In the genomic region with DNA sequence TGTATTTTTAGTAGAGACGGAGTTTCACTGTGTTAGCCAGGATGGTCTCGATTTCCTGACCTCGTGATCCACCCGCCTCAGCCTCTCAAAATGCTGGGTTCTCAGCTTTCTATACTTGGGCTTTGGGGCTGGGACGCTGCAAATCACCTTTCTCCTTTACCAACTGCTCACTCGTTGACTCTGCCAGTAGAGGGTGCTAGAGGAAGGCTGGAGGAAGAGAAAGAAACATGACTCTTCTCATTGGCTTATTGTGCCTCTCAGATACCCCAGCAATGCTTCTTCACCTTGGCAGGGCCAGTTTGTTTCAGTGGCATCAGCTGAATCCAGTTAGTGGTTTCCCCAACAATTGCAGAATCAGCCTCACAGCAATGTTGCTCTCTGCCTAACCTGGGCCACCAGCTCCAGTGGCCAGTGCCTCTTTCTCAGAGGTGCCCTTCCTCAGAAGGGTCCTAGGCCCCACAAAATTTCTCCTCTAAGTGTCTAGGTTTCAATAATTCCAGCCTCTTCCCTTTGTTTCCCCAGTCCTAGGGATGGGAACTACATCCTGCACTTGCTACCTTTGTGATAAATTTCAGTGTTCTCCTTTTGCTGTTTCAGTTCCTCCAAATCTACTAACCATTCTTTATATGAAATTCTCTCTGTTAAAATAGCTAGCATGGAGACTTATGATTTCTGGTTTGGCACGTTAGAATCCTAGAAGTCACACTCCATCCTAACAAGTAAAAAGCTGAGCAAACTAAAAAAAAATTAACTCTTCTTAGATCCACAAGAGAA, we compare ENCODE assay signal across 8 cellular contexts.
DNase-seq lines count a peak whose midpoint lies in the region; ATAC-seq, FAIRE-seq and TF ChIP-seq lines count a peak whose summit lies in the region.

No MANE protein-coding gene starts in this region.

- peaks cover 19 to 67% (median 30%) of the 10 kb centered on the region in 5 donors for H3K27me3 Mint-ChIP-seq in naive thymus-derived CD8-positive, alpha-beta T cell

- H3K4me1 ChIP-seq in GM12878 (ENCODE audit: control insufficient read depth, insufficient read depth, low read length) (no peaks in the 10 kb centered on the region), liver (ENCODE audit: control insufficient read depth in 4 of 4, insufficient read depth in 4 of 4, low read length in 3 of 4) (no peaks in the 10 kb centered on the region)

- no peaks in the 10 kb centered on the region for H4K20me1 ChIP-seq in GM12878 (ENCODE audit: control insufficient read depth, insufficient read depth)

- SMC1A ChIA-PET in GM12878 (lab: Charles Lee; ENCODE audit: uncharacterized antibody, unreplicated experiment): interaction anchor here (0.7 to 1.5 kb wide), 7 partner anchors 261 to 583 kb away, joined by 3 to 7 read pairs (median 4); no protein-coding TSS in a partner anchor

- H3K79me2 ChIP-seq in GM12878 (ENCODE audit: control insufficient read depth, insufficient read depth, low read length): no peaks in the 10 kb centered on the region

- intact Hi-C loops in GM12878 (cut with micrococcal nuclease; ENCODE audit: unreplicated experiment): loop anchor here (5.0 to 10.0 kb wide), 3 partner anchors 183 to 580 kb away; no protein-coding TSS in a partner anchor

- no peak overlapping the region for H2AFZ ChIP-seq in GM12878 (ENCODE audit: control insufficient read depth, low read depth, low read length)

- BruUV-seq in GM12878 (replicated peaks; lab: Mats Ljungman, UMichigan): no TSS peak

- POLR2A ChIA-PET in GM12878 (lab: Charles Lee): interaction anchor here (0.7 kb wide), 1 partner anchor 757 kb away, joined by 3 read pairs; no protein-coding TSS in a partner anchor
- POLR2A ChIA-PET in naive thymus-derived CD8-positive, alpha-beta T cell (lab: Charles Lee): no interaction called here

- DNase-seq in DMS153 (lab: John Stamatoyannopoulos, UW) (peak; percentile 3), NCI-H774 (lab: John Stamatoyannopoulos, UW) (peak; percentile 74), GM12878 (ENCODE audit: low read depth, low spot score) (peak; percentile 4)
- DNase-seq in naive thymus-derived CD8-positive, alpha-beta T cell: no peak
- no peak for DNase-seq in stimulated activated naive CD4-positive, alpha-beta T cell treated with Interleukin-2 at 50 U/mL for 16 hours (lab: John Stamatoyannopoulos, UW)

- H3K27me3 ChIP-seq in GM12878 (replicated peaks in 1 of 2; ENCODE audit: control insufficient read depth in 2 of 2, insufficient read depth in 2 of 2, low read length in 1 of 2): no peaks in the 10 kb centered on the region; a peak in 2 of 4 replicates
- no peaks in the 10 kb centered on the region for H3K27me3 ChIP-seq in liver (ENCODE audit: control insufficient read depth in 4 of 4, insufficient read depth in 4 of 4, low read length in 3 of 4)

- H3K9ac ChIP-seq in GM12878 (ENCODE audit: control insufficient read depth, insufficient read depth, low read length) (no peak overlapping the region), liver (ENCODE audit: low read depth in 1 of 2, low read length in 2 of 2) (no peak overlapping the region)

- CTCF ChIA-PET in GM12878 (lab: Yijun Ruan, JAX): interaction anchor here (0.7 to 2.2 kb wide), 17 partner anchors 9 to 979 kb away, joined by 3 to 17 read pairs (median 3); no protein-coding TSS in a partner anchor

- peaks cover 0 to 32% (median 8%) of the 10 kb centered on the region in 9 donors for H3K9me3 Mint-ChIP-seq in naive thymus-derived CD8-positive, alpha-beta T cell

- ATAC-seq in GM18909 (IDR thresholded peaks at IDR 0.05; ENCODE audit: poor library complexity, unreplicated experiment) (peak; percentile 85), HG03565 (IDR thresholded peaks at IDR 0.05; ENCODE audit: unreplicated experiment) (peak; percentile 63), GM12878 (peak; percentile 96)
- ATAC-seq in naive thymus-derived CD8-positive, alpha-beta T cell: no peak

- no peaks in the 10 kb centered on the region for H3K4me1 Mint-ChIP-seq in naive thymus-derived CD8-positive, alpha-beta T cell

- in situ Hi-C loops in GM12878 (cut with MboI): no loop called here

- WGBS in GM12878 (ENCODE audit: insufficient coverage, insufficient replicate concordance, low lambda C conversion rate, missing lambda C conversion rate): 4% methylated on average over 7 of the region's 7 CpGs
- 30% methylated on average over 7 of the region's 7 CpGs for WGBS in liver

- RAD21 ChIA-PET in GM12878 (lab: Charles Lee; ENCODE audit: unreplicated experiment): interaction anchor here (0.7 to 1.5 kb wide), 7 partner anchors 27 to 586 kb away, joined by 3 to 6 read pairs (median 3); no protein-coding TSS in a partner anchor

- H3K27ac Mint-ChIP-seq in naive thymus-derived CD8-positive, alpha-beta T cell: no peak overlapping the region

- TF ChIP-seq RAD21 in GM12878 (IDR thresholded peaks at IDR 0.05; ENCODE audit: insufficient read depth, low read depth, low read length) (peak; percentile 72), liver (IDR thresholded peaks at IDR 0.05) (peak; percentile 80 to 89)

- H3K9me3 ChIP-seq in GM12878 (replicated peaks; ENCODE audit: control insufficient read depth, insufficient read depth, low read length) (no peaks in the 10 kb centered on the region; the same call in 2 of the 3 replicates), liver (ENCODE audit: control insufficient read depth in 4 of 4, low read length in 3 of 4) (no peaks in the 10 kb centered on the region)

- TF ChIP-seq POLR2A in GM12878 (IDR thresholded peaks at IDR 0.05; ENCODE audit: low read depth, low read length): no peak

- H3K27ac ChIP-seq in GM12878 (ENCODE audit: control insufficient read depth, insufficient read depth) (no peak overlapping the region), liver (ENCODE audit: low read depth in 1 of 2, low read length in 2 of 2) (no peak overlapping the region)

- peak; percentile 38 for FAIRE-seq in GM12878 (lab: Jason Lieb, UNC)

- H3K36me3 Mint-ChIP-seq in naive thymus-derived CD8-positive, alpha-beta T cell: peaks cover 0 to 23% (median 2%) of the 10 kb centered on the region in 3 donors

- H3K4me3 ChIP-seq in GM12878: no peak overlapping the region
- no peak overlapping the region for H3K4me3 ChIP-seq in liver (ENCODE audit: low read depth in 1 of 3, low read length in 3 of 3)

- TF ChIP-seq CTCF in GM12878 (IDR thresholded peaks at IDR 0.05 in 2 of 3, conservative IDR thresholded peaks at IDR 0.05 in 1 of 3; ENCODE audit: control insufficient read depth in 2 of 3, extremely low read depth in 1 of 3, insufficient read depth in 1 of 3, low read depth in 3 of 3, low read length in 3 of 3): peak; percentile 58 to 68 (median 65)
- TF ChIP-seq CTCF in liver (IDR thresholded peaks at IDR 0.05; ENCODE audit: low read depth, low read length, missing input control): peak; percentile 44

- H3K4me3 Mint-ChIP-seq in naive thymus-derived CD8-positive, alpha-beta T cell: no peak overlapping the region

- H3K36me3 ChIP-seq in GM12878 (ENCODE audit: control insufficient read depth in 2 of 2, insufficient read depth in 2 of 2, low read length in 1 of 2) (no peaks in the 10 kb centered on the region), liver (ENCODE audit: control insufficient read depth in 4 of 4, insufficient read depth in 3 of 4, low read depth in 1 of 4, low read length in 3 of 4) (no peaks in the 10 kb centered on the region)

- no peak for TF ChIP-seq EP300 in GM12878 (IDR thresholded peaks at IDR 0.05; ENCODE audit: borderline replicate concordance in 1 of 2, control insufficient read depth in 1 of 2, low read depth in 2 of 2, low read length in 2 of 2)

- H3K4me2 ChIP-seq in GM12878 (ENCODE audit: control insufficient read depth, insufficient read depth): no peak overlapping the region

TF ChIP-seq in GM12878, 131 proteins besides CTCF, POLR2A, EP300 and RAD21 (continues in another document):
- TF ChIP-seq SPI1 (IDR thresholded peaks at IDR 0.05; ENCODE audit: borderline replicate concordance, insufficient read depth, low read depth, low read length) (peak; percentile 71; the same call in 1 of the 2 replicates), YY1 (IDR thresholded peaks at IDR 0.05; ENCODE audit: low read depth, low read length) (peak; percentile 52; the same call in 1 of the 2 replicates), IKZF2 (IDR thresholded peaks at IDR 0.05) (peak; percentile 48 to 49; a peak in 2 of 4 replicates)
- TF ChIP-seq, protein P1, sequence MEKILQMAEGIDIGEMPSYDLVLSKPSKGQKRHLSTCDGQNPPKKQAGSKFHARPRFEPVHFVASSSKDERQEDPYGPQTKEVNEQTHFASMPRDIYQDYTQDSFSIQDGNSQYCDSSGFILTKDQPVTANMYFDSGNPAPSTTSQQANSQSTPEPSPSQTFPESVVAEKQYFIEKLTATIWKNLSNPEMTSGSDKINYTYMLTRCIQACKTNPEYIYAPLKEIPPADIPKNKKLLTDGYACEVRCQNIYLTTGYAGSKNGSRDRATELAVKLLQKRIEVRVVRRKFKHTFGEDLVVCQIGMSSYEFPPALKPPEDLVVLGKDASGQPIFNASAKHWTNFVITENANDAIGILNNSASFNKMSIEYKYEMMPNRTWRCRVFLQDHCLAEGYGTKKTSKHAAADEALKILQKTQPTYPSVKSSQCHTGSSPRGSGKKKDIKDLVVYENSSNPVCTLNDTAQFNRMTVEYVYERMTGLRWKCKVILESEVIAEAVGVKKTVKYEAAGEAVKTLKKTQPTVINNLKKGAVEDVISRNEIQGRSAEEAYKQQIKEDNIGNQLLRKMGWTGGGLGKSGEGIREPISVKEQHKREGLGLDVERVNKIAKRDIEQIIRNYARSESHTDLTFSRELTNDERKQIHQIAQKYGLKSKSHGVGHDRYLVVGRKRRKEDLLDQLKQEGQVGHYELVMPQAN (conservative IDR thresholded peaks at IDR 0.05): no peak

TF ChIP-seq in liver, 16 proteins besides CTCF, POLR2A, EP300 and RAD21 (continues in another document):
- TF ChIP-seq FOXA1 (IDR thresholded peaks at IDR 0.05) (no peak), GABPA (IDR thresholded peaks at IDR 0.05 in 1 of 2, conservative IDR thresholded peaks at IDR 0.05 in 1 of 2) (no peak), RXRA (IDR thresholded peaks at IDR 0.05) (no peak), YY1 (IDR thresholded peaks at IDR 0.05) (no peak)
- TF ChIP-seq, protein P2, sequence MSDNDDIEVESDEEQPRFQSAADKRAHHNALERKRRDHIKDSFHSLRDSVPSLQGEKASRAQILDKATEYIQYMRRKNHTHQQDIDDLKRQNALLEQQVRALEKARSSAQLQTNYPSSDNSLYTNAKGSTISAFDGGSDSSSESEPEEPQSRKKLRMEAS (IDR thresholded peaks at IDR 0.05): no peak

Comparison
In these comparisons a context has a peak if more than half of its experiments do, and no peak if none do; other contexts are left out.
1. DNase-seq: peak in DMS153 (single experiment), NCI-H774 (single experiment) and GM12878 (single experiment); none in naive thymus-derived CD8-positive, alpha-beta T cell (0 of 10) and stimulated activated naive CD4-positive, alpha-beta T cell treated with Interleukin-2 at 50 U/mL for 16 hours (single experiment).
2. ATAC-seq: peak in GM18909 (single experiment), HG03565 (single experiment) and GM12878 (single experiment); none in naive thymus-derived CD8-positive, alpha-beta T cell (0 of 2).